Comparison of ENCODE assay signal across 33 cellular contexts in genomic region chr4:158077835-158078234, GRCh38.
"Had no signal": no experiment of that assay in that cellular context is flagged by ENCODE, and none has a peak within 500 bp of the region (broad histone marks: within the 10 kb centered on the region; RNA-seq: fewer than 3 reads in every experiment).

No MANE protein-coding gene starts in this region.

- H3K9me3 ChIP-seq: MG63, SJCRH30 had no signal

- DNase-seq: Kasumi-1, MG63, NCI-H1048, NCI-H1092 treated with DMSO at 0.1 percent for 48 hours, NCI-H1105 treated with DMSO at 0.1 percent for 48 hours, NCI-H1417, NCI-H1436, NCI-H146, NCI-H1694, NCI-H187, NCI-H1930, NCI-H2029 treated with DMSO at 0.1 percent for 48 hours, NCI-H2081 treated with DMSO at 0.1 percent for 48 hours, NCI-H2107, NCI-H2171, NCI-H226, NCI-H446 treated with DMSO at 0.1 percent for 48 hours, NCI-H510A, NCI-H524, NCI-H526, NCI-H69, NCI-H748 treated with DMSO at 0.1 percent for 48 hours, NCI-H82, PC-9, SHP77, SIG-M5, SJCRH30 had no signal

- H3K4me1 ChIP-seq: SJCRH30 had no signal

- H3K4me2 ChIP-seq: PC-9 had no signal

- H3K4me3 ChIP-seq: MG63, PC-9, SJCRH30, SK-N-MC had no signal

- H2AFZ ChIP-seq: PC-9 had no signal

- H3K27ac ChIP-seq: PC-9, RWPE1, SJCRH30, SK-N-MC had no signal

- H3K36me3 ChIP-seq: MG63, SJCRH30 had no signal

- ATAC-seq: Panc1, Right ventricle myocardium inferior, SK-N-SH treated with all-trans-retinoic acid at 6 μM for 48 hours had no signal

- FAIRE-seq: RCC 7860 had no signal

- H3K27me3 ChIP-seq: MG63, SJCRH30 had no signal
